8 cellular contexts compared by ENCODE assay signal in genomic region chr15:66387176-66388056, GRCh38. TPM values are rescaled to one million over a fixed set of nuclear protein-coding genes. Genes with fewer than 3 reads are reported as not detected.
A peak's percentile ranks its signal among the peaks of the same experiment; 100 is the strongest.
DNase-seq lines count a peak whose midpoint lies in the region; ATAC-seq and TF ChIP-seq lines count a peak whose summit lies in the region.

No MANE protein-coding gene starts in this region.

- H3K27me3 ChIP-seq in Karpas-422 (ENCODE audit: low read length) (no peaks in the 10 kb centered on the region), kidney epithelial cell (ENCODE audit: control insufficient read depth, insufficient read depth, low read length) (no peaks in the 10 kb centered on the region)

- H2AFZ ChIP-seq in Karpas-422 (ENCODE audit: low read length): no peak overlapping the region

- ATAC-seq in GM21390 (IDR thresholded peaks at IDR 0.05; ENCODE audit: unreplicated experiment) (peak; percentile 13), HG02884 (IDR thresholded peaks at IDR 0.05; ENCODE audit: unreplicated experiment) (no peak)

- peak overlapping the region; percentile 75 for H3K27ac ChIP-seq in Karpas-422 (ENCODE audit: low read length)

- peaks cover 62% of the 10 kb centered on the region for H3K79me2 ChIP-seq in Karpas-422 (ENCODE audit: low read length)

- 0 out of 2 replicates have a peak, but pooled peaks cover 11% of the 10 kb centered on the region for H3K36me3 ChIP-seq in Karpas-422 (ENCODE audit: insufficient read depth, low read length)
- H3K36me3 ChIP-seq in kidney epithelial cell (ENCODE audit: control insufficient read depth, insufficient read depth, low read length): no peaks in the 10 kb centered on the region

- H3K9me2 ChIP-seq in Karpas-422 (replicated peaks; ENCODE audit: insufficient read depth, low read length): no peaks in the 10 kb centered on the region

- TF ChIP-seq CTCF in cardiac fibroblast (IDR thresholded peaks at IDR 0.05; ENCODE audit: low read depth, low read length) (peak; percentile 57), kidney epithelial cell (IDR thresholded peaks at IDR 0.05; ENCODE audit: insufficient read depth, low read length, poor library complexity, severe bottlenecking) (peak; percentile 43)

- DNase-seq in COR-L47 (lab: John Stamatoyannopoulos, UW) (peak; percentile 32), Karpas-422 (peak; percentile 80), cardiac fibroblast (ENCODE audit: low read depth in 2 of 2) (peak; percentile 69 to 75), kidney epithelial cell (ENCODE audit: low read depth) (no peak)
- DNase-seq in activated CD4-positive, CD25-positive, alpha-beta regulatory T cell treated with anti-CD3 and anti-CD28 coated beads, Interleukin-2, amount 50 U/mL, for 16 hours (ENCODE audit: low read depth, low spot score): peak; percentile 50
- DNase-seq in stimulated activated CD4-positive, alpha-beta T cell treated with anti-CD3 and anti-CD28 coated beads, Interleukin-15, amount 100 ng/mL, for 48 hours (ENCODE audit: low read depth in 2 of 2): peak; percentile 74 to 81

- H3K4me2 ChIP-seq in Karpas-422 (ENCODE audit: low read depth, low read length, poor library complexity, severe bottlenecking): peak overlapping the region; percentile 99

- H3K9ac ChIP-seq in Karpas-422 (ENCODE audit: low read length): peak overlapping the region; percentile 93

- peak overlapping the region; percentile 94 for H3K4me3 ChIP-seq in Karpas-422 (ENCODE audit: low read length)
- peak overlapping the region; percentile 81 to 87 for H3K4me3 ChIP-seq in cardiac fibroblast (replicated peaks in 1 of 2; ENCODE audit: low read depth in 2 of 2, low read length in 2 of 2)
- peak overlapping the region; percentile 70 for H3K4me3 ChIP-seq in kidney epithelial cell (ENCODE audit: low read depth, low read length)

- H4K20me1 ChIP-seq in Karpas-422 (ENCODE audit: insufficient read depth, low read depth, low read length): peaks cover 6% of the 10 kb centered on the region

- no peaks in the 10 kb centered on the region for H3K9me3 ChIP-seq in Karpas-422 (ENCODE audit: low read length)

- H3K4me1 ChIP-seq in Karpas-422 (ENCODE audit: low read length): peaks cover 42% of the 10 kb centered on the region

RNA-seq across cellular contexts. Expression of gene MAP2K1, which starts 0.7 kb away (rescaled TPM):
- total RNA-seq in Karpas-422 (2014; rRNA removed; shearing (Covaris generic); ENCODE audit: low replicate concordance): 38.1 and 46.6 TPM in 2 replicates
- total RNA-seq in kidney epithelial cell: 51.9 and 62.0 TPM in 2 replicates

RNA-seq across cellular contexts. Expression of gene TIPIN, which starts 30.9 kb away (rescaled TPM):
- total RNA-seq in Karpas-422 (2014; rRNA removed; shearing (Covaris generic); ENCODE audit: low replicate concordance): 8.4 and 16.5 TPM in 2 replicates
- total RNA-seq in kidney epithelial cell: 9.8 and 9.9 TPM in 2 replicates
